ENCODE assay signal across 13 cellular contexts in genomic region chr10:88090568-88091214, GRCh38.
DNase-seq lines count a peak whose midpoint lies in the region; ATAC-seq and TF ChIP-seq lines count a peak whose summit lies in the region.
"Had no signal": no experiment of that assay in that cellular context is flagged by ENCODE, and none has a peak within 500 bp of the region (broad histone marks: within the 10 kb centered on the region; RNA-seq: fewer than 3 reads in every experiment).

No MANE protein-coding gene starts in this region.

- no peak overlapping the region for H2BK12ac ChIP-seq in trophoblast cell (ENCODE audit: low read length)

- DNase-seq in GM13977 (ENCODE audit: low spot score) (peak; percentile 64), Kasumi-1 (lab: John Stamatoyannopoulos, UW) (peak; percentile 76 to 85), NCI-H2107 (lab: John Stamatoyannopoulos, UW) (no peak), trophoblast cell (no peak), tibial nerve (ENCODE audit: low spot score in 2 of 2) (no peak)
- DNase-seq: activated CD4-positive, CD25-positive, alpha-beta regulatory T cell treated with anti-CD3 and anti-CD28 coated beads, Interleukin-2, amount 50 U/mL, for 72 hours; anterior cingulate cortex; NCI-H1694; stomach had no signal

- no peak overlapping the region for H4K12ac ChIP-seq in trophoblast cell (ENCODE audit: low read depth, low read length)

- H2AK5ac ChIP-seq in trophoblast cell (ENCODE audit: low read length), result no peak overlapping the region

- H3K4me2 ChIP-seq in BLaER1 treated with 17β-estradiol and CSF1 and Interleukin-3, amounts not matched to agents 10 nM and 100 nM, result peak overlapping the region in 7 of 11 experiments; percentile 10 to 55 (median 45); a peak in 10 of 22 replicates
- no peak overlapping the region for H3K4me2 ChIP-seq in trophoblast cell (ENCODE audit: low read length)
- H3K4me2 ChIP-seq: BLaER1 had no signal

- no peaks in the 10 kb centered on the region for H3K79me2 ChIP-seq in trophoblast cell (ENCODE audit: control insufficient read depth, insufficient read depth, low read length, poor library complexity)

- no peak for TF ChIP-seq CTCF in GM13977 (IDR thresholded peaks at IDR 0.05; ENCODE audit: extremely low read depth, insufficient read depth, missing control alignments)
- no peak for TF ChIP-seq CTCF in tibial nerve (IDR thresholded peaks at IDR 0.05)

- H3K4me3 ChIP-seq in BLaER1 treated with 17β-estradiol and CSF1 and Interleukin-3, amounts not matched to agents 10 nM and 100 nM, result no peak overlapping the region
- no peak overlapping the region for H3K4me3 ChIP-seq in trophoblast cell (ENCODE audit: low read depth, low read length)
- no peak overlapping the region for H3K4me3 ChIP-seq in tibial nerve
- H3K4me3 ChIP-seq: BLaER1, stomach had no signal

- in situ Hi-C loops in GM13977 (cut with MboI; ENCODE audit: low pct_unique_long_range_greater_than_20kb, low sequenced_read_pairs, unreplicated experiment), result no loop called here

- no peak overlapping the region for H2BK120ac ChIP-seq in trophoblast cell (ENCODE audit: insufficient read depth, low read length, poor library complexity)

- no peak overlapping the region for H3K23ac ChIP-seq in trophoblast cell (ENCODE audit: low read length)

- H3K4me1 Mint-ChIP-seq in activated naive CD8-positive, alpha-beta T cell (ENCODE audit: low read depth), result peaks cover 39% of the 10 kb centered on the region

- H3K36me3 ChIP-seq in BLaER1 treated with 17β-estradiol and CSF1 and Interleukin-3, amounts not matched to agents 10 nM and 100 nM, result no peaks in the 10 kb centered on the region
- H3K36me3 ChIP-seq in trophoblast cell (ENCODE audit: control insufficient read depth in 1 of 2, insufficient read depth in 2 of 2, low read length in 2 of 2) (no peaks in the 10 kb centered on the region), tibial nerve (no peaks in the 10 kb centered on the region)
- H3K36me3 ChIP-seq: BLaER1, stomach had no signal

- TF ChIP-seq EP300 in tibial nerve (IDR thresholded peaks at IDR 0.05), result no peak

- no peak overlapping the region for H3K27ac ChIP-seq in BLaER1 treated with 17β-estradiol and CSF1 and Interleukin-3, amounts not matched to agents 10 nM and 100 nM
- H3K27ac ChIP-seq in trophoblast cell (ENCODE audit: low read depth, low read length), result no peak overlapping the region
- no peak overlapping the region for H3K27ac ChIP-seq in tibial nerve
- H3K27ac ChIP-seq: BLaER1 had no signal

- no peak overlapping the region for H3K9ac ChIP-seq in BLaER1 treated with 17β-estradiol and CSF1 and Interleukin-3, amounts not matched to agents 10 nM and 100 nM
- no peak overlapping the region for H3K9ac ChIP-seq in trophoblast cell (ENCODE audit: low read length)
- H3K9ac ChIP-seq: BLaER1 had no signal

- no peak overlapping the region for H3K4me3 Mint-ChIP-seq in activated naive CD8-positive, alpha-beta T cell

- peaks cover 4% of the 10 kb centered on the region for H3K9me3 Mint-ChIP-seq in activated naive CD8-positive, alpha-beta T cell (ENCODE audit: low read depth)

- ATAC-seq in HG03108 (IDR thresholded peaks at IDR 0.05; ENCODE audit: unreplicated experiment), result no peak

- no peaks in the 10 kb centered on the region for H3K79me1 ChIP-seq in trophoblast cell (ENCODE audit: low read length)

- H2BK5ac ChIP-seq in trophoblast cell (ENCODE audit: low read depth, low read length, poor library complexity), result no peak overlapping the region

- no peak overlapping the region for H3K14ac ChIP-seq in trophoblast cell (ENCODE audit: low read length)

- no peaks in the 10 kb centered on the region for H3K27me3 ChIP-seq in BLaER1 treated with 17β-estradiol and CSF1 and Interleukin-3, amounts not matched to agents 10 nM and 100 nM
- H3K27me3 ChIP-seq in trophoblast cell (ENCODE audit: insufficient read depth, low read length) (no peaks in the 10 kb centered on the region), tibial nerve (no peaks in the 10 kb centered on the region)
- H3K27me3 ChIP-seq: BLaER1, stomach had no signal

- TF ChIP-seq POLR2A in tibial nerve (IDR thresholded peaks at IDR 0.05), result no peak

- no peaks in the 10 kb centered on the region for H4K20me1 ChIP-seq in BLaER1 treated with 17β-estradiol and CSF1 and Interleukin-3, amounts not matched to agents 10 nM and 100 nM
- H4K20me1 ChIP-seq: BLaER1 had no signal

- no peak overlapping the region for H4K91ac ChIP-seq in trophoblast cell (ENCODE audit: low read depth, low read length)

- no peak overlapping the region for H2AFZ ChIP-seq in trophoblast cell (ENCODE audit: insufficient read depth, low read length, poor library complexity)

- H3K36me3 Mint-ChIP-seq in activated naive CD8-positive, alpha-beta T cell, result peaks cover 5% of the 10 kb centered on the region

- no peaks in the 10 kb centered on the region for H3K9me3 ChIP-seq in BLaER1 treated with 17β-estradiol and CSF1 and Interleukin-3, amounts not matched to agents 10 nM and 100 nM (replicated peaks in 1 of 11)
- H3K9me3 ChIP-seq in trophoblast cell (ENCODE audit: insufficient read depth, low read depth, low read length), result no peaks in the 10 kb centered on the region
- H3K9me3 ChIP-seq in tibial nerve, result no peaks in the 10 kb centered on the region
- H3K9me3 ChIP-seq: BLaER1, stomach had no signal

- H3K27ac Mint-ChIP-seq in activated naive CD8-positive, alpha-beta T cell, result peak overlapping the region; percentile 79

- no peak overlapping the region for H3K18ac ChIP-seq in trophoblast cell (ENCODE audit: low read length)

- WGBS in trophoblast cell (ENCODE audit: extremely low coverage, insufficient coverage, insufficient read length), result no CpG with 5 or more reads among the region's 7 CpGs
- WGBS in tibial nerve, 2 donors, result 87 to 91% methylated on average over 7 of the region's 7 CpGs

- H3K4ac ChIP-seq in trophoblast cell (ENCODE audit: low read depth, low read length), result no peak overlapping the region

- H3K27me3 Mint-ChIP-seq in activated naive CD8-positive, alpha-beta T cell, result no peaks in the 10 kb centered on the region

- no peak overlapping the region for H4K8ac ChIP-seq in trophoblast cell (ENCODE audit: low read depth, low read length)

- peaks cover 6 to 21% (median 14%) of the 10 kb centered on the region in 10 experiments; a peak in 18 of 20 replicates for H3K4me1 ChIP-seq in BLaER1 treated with 17β-estradiol and CSF1 and Interleukin-3, amounts not matched to agents 10 nM and 100 nM
- H3K4me1 ChIP-seq in trophoblast cell (ENCODE audit: control insufficient read depth in 1 of 2, insufficient read depth in 2 of 2, low read length in 2 of 2), result peaks cover 5 to 8% of the 10 kb centered on the region in 2 experiments
- H3K4me1 ChIP-seq in tibial nerve, result peaks cover 0 to 7% (median 1%) of the 10 kb centered on the region in 4 donors

Comparison
In these comparisons a context has a peak if more than half of its experiments do, and no peak if none do; other contexts are left out.
1. DNase-seq: peak in GM13977 (single experiment) and Kasumi-1 (2 of 2); none in NCI-H2107 (single experiment), trophoblast cell (0 of 2) and tibial nerve (0 of 2).